In genomic region chrX:62839596-62839995, GRCh38 we compare ENCODE assay signal across 35 cellular contexts.
"Had no signal": no experiment of that assay in that cellular context is flagged by ENCODE, and none has a peak within 500 bp of the region (broad histone marks: within the 10 kb centered on the region; RNA-seq: fewer than 3 reads in every experiment).

No MANE protein-coding gene starts in this region.

- H3K9me3 ChIP-seq: MG63 had no signal

- DNase-seq: Karpas-422, Kasumi-1, KG1, MG63, MM.1S, MV-4-11, NCI-H1048, NCI-H1092, NCI-H1092 treated with DMSO at 0.1 percent for 48 hours, NCI-H1105, NCI-H1105 treated with DMSO at 0.1 percent for 48 hours, NCI-H1417, NCI-H1417 treated with DMSO at 0.1 percent for 48 hours, NCI-H1436, NCI-H1436 treated with DMSO at 0.1 percent for 48 hours, NCI-H146, NCI-H1694, NCI-H1694 treated with DMSO at 0.1 percent for 48 hours, NCI-H187, NCI-H187 treated with DMSO at 0.1 percent for 48 hours, NCI-H1930, NCI-H2029, NCI-H2029 treated with DMSO at 0.1 percent for 48 hours, NCI-H2081, NCI-H2081 treated with DMSO at 0.1 percent for 48 hours, NCI-H2107, NCI-H2171, NCI-H2171 treated with DMSO at 0.1 percent for 48 hours, NCI-H2227 treated with DMSO at 0.1 percent for 48 hours, NCI-H226, NCI-H345, NCI-H446, NCI-H446 treated with DMSO at 0.1 percent for 48 hours, NCI-H510A had no signal

- H3K9ac ChIP-seq: KMS-11 had no signal

- H3K27me3 ChIP-seq: MG63 had no signal

- H3K4me3 ChIP-seq: MG63 had no signal

- H3K36me3 ChIP-seq: MG63 had no signal

- H3K4me2 ChIP-seq: KMS-11 had no signal

- H3K27ac ChIP-seq: KMS-11 had no signal
